In the genomic region with DNA sequence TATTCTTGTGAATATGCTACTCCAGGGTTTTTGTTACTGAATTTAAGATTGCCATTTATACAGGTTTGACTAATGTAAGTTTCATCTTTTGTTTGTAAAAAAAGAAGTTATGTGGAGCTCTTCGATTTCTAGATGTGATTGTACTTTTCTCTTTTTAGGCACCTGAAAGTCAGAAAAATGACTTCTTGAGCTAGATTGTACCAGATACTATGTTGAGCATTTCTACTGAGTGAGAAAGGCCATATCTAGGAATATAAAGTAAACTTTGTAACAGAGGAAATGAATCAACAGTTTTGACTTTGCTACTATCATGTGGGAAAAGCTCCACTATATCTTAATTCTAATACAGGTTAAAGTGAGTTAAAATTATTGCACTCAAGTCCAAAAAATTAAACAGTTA, we compare ENCODE assay signal across 31 cellular contexts.
"Had no signal": no experiment of that assay in that cellular context is flagged by ENCODE, and none has a peak within 500 bp of the region (broad histone marks: within the 10 kb centered on the region; RNA-seq: fewer than 3 reads in every experiment).

No MANE protein-coding gene starts in this region.

- H3K36me3 ChIP-seq: ovary, uterus had no signal

- H3K27ac ChIP-seq: gastrocnemius medialis, hepatocyte, neutrophil, right lobe of liver, thoracic aorta had no signal

- H3K4me3 Mint-ChIP-seq: activated naive CD4-positive, alpha-beta T cell treated with anti-CD3 and anti-CD28 coated beads, Interleukin-2, amount 50 U/mL, for 24 hours; activated naive CD8-positive, alpha-beta T cell treated with anti-CD3 and anti-CD28 coated beads, Interleukin-2, amount 50 U/mL, for 24 hours; central memory CD8-positive, alpha-beta T cell; naive B cell; nephron progenitor cell; stimulated activated naive CD8-positive, alpha-beta T cell treated with anti-CD3 and anti-CD28 coated beads, Interleukin-15, Interleukin-2, amounts not matched to agents 100 ng/mL and 50 ng/mL, for 24 hours; T-helper 1 cell treated with Interleukin-12 subunit alpha and Interleukin-12 subunit beta and Interleukin-4 antibody, amounts not matched to agents 30 μg/mL and 1 μg/mL, for 36 hours had no signal

- H3K4me1 Mint-ChIP-seq: nephron progenitor cell had no signal

- H3K27ac Mint-ChIP-seq: activated naive CD4-positive, alpha-beta T cell treated with anti-CD3 and anti-CD28 coated beads, Interleukin-2, amount 50 U/mL, for 24 hours; activated naive CD8-positive, alpha-beta T cell treated with anti-CD3 and anti-CD28 coated beads, Interleukin-2, amount 50 U/mL, for 24 hours; naive B cell; nephron progenitor cell; progenitor cell of endocrine pancreas; stimulated activated naive CD8-positive, alpha-beta T cell treated with anti-CD3 and anti-CD28 coated beads, Interleukin-15, Interleukin-2, amounts not matched to agents 100 ng/mL and 50 ng/mL, for 24 hours; T-helper 1 cell treated with Interleukin-12 subunit alpha and Interleukin-12 subunit beta and Interleukin-4 antibody, amounts not matched to agents 30 μg/mL and 1 μg/mL, for 36 hours had no signal

- FAIRE-seq: bronchial epithelial cell, colon, endometrium, TTC549 had no signal

- H3K9me3 ChIP-seq: gastrocnemius medialis, neutrophil, ovary, right lobe of liver, thoracic aorta, uterus had no signal

- H3K4me1 ChIP-seq: gastrocnemius medialis, right lobe of liver had no signal

- H3K4me2 ChIP-seq: hepatocyte had no signal

- H3K9me3 Mint-ChIP-seq: activated naive CD4-positive, alpha-beta T cell treated with anti-CD3 and anti-CD28 coated beads, Interleukin-2, amount 50 U/mL, for 24 hours; activated naive CD8-positive, alpha-beta T cell treated with anti-CD3 and anti-CD28 coated beads, Interleukin-2, amount 50 U/mL, for 24 hours; central memory CD8-positive, alpha-beta T cell; naive B cell; nephron progenitor cell; stimulated activated naive CD8-positive, alpha-beta T cell treated with anti-CD3 and anti-CD28 coated beads, Interleukin-15, Interleukin-2, amounts not matched to agents 100 ng/mL and 50 ng/mL, for 24 hours; T-helper 1 cell treated with Interleukin-12 subunit alpha and Interleukin-12 subunit beta and Interleukin-4 antibody, amounts not matched to agents 30 μg/mL and 1 μg/mL, for 36 hours had no signal

- ATAC-seq: activated naive CD8-positive, alpha-beta T cell treated with anti-CD3 and anti-CD28 coated beads, Interleukin-2, amount 50 U/mL, for 24 hours; gastrocnemius medialis; right lobe of liver had no signal

- H3K4me3 ChIP-seq: gastrocnemius medialis, hepatocyte, ovary, right lobe of liver, thoracic aorta, uterus had no signal

- H2AFZ ChIP-seq: hepatocyte had no signal

- H3K27me3 ChIP-seq: gastrocnemius medialis, hepatocyte, neutrophil, ovary, right lobe of liver, uterus had no signal

- H3K27me3 Mint-ChIP-seq: activated naive CD4-positive, alpha-beta T cell treated with anti-CD3 and anti-CD28 coated beads, Interleukin-2, amount 50 U/mL, for 24 hours; activated naive CD8-positive, alpha-beta T cell treated with anti-CD3 and anti-CD28 coated beads, Interleukin-2, amount 50 U/mL, for 24 hours; central memory CD8-positive, alpha-beta T cell; naive B cell; progenitor cell of endocrine pancreas; stimulated activated naive CD8-positive, alpha-beta T cell treated with anti-CD3 and anti-CD28 coated beads, Interleukin-15, Interleukin-2, amounts not matched to agents 100 ng/mL and 50 ng/mL, for 24 hours had no signal

- DNase-seq: activated CD4-positive, alpha-beta T cell treated with anti-CD3 and anti-CD28 coated beads, Interleukin-2, amount 50 U/mL, for 1 hour; activated CD4-positive, CD25-positive, alpha-beta regulatory T cell treated with anti-CD3 and anti-CD28 coated beads, Interleukin-2, amount 50 U/mL, for 72 hours; activated gamma-delta T cell; activated naive CD8-positive, alpha-beta T cell treated with anti-CD3 and anti-CD28 coated beads, Interleukin-2, amount 50 U/mL, for 24 hours; activated T-cell treated with anti-CD3 and anti-CD28 coated beads, Interleukin-2, amount 50 U/mL, for 1 hour; effector CD8-positive, alpha-beta T cell; gastrocnemius medialis; islet precursor cell; mammary epithelial cell; naive B cell; nephron progenitor cell; ovary; right lobe of liver; stimulated activated CD4-positive, alpha-beta T cell treated with anti-CD3 and anti-CD28 coated beads, Interleukin-12 subunit alpha, Interleukin-12 subunit beta, amount 100 ng/mL, for 4 hours; stimulated activated CD4-positive, alpha-beta T cell treated with anti-CD3 and anti-CD28 coated beads, Interleukin-4, amount 100 ng/mL, for 1 hour; SW 1271; T-helper 9 cell; trophoblast cell; uterus had no signal
